8 cellular contexts compared by ENCODE assay signal in genomic region chr2:10832228-10832936, GRCh38. TPM values are rescaled to one million over a fixed set of nuclear protein-coding genes. Genes with fewer than 3 reads are reported as not detected.
A peak's percentile ranks its signal among the peaks of the same experiment; 100 is the strongest.
DNase-seq lines count a peak whose midpoint lies in the region; ATAC-seq and TF ChIP-seq lines count a peak whose summit lies in the region.

No MANE protein-coding gene starts in this region.

- H3K4me3 ChIP-seq in ascending aorta, result no peak overlapping the region
- no peak overlapping the region for H3K4me3 ChIP-seq in skeletal muscle cell (ENCODE audit: low read depth, low read length)

- no peaks in the 10 kb centered on the region for H3K4me1 ChIP-seq in ascending aorta

- no peaks in the 10 kb centered on the region for H3K9me3 ChIP-seq in ascending aorta

- intact Hi-C loops in ascending aorta (cut with DNase I), result no loop called here

- peak; percentile 79 to 95 (median 93) for TF ChIP-seq CTCF in ascending aorta (IDR thresholded peaks at IDR 0.05)

- DNase-seq in NCI-H187 (lab: John Stamatoyannopoulos, UW) (peak; percentile 89 to 90), T-helper 22 cell (ENCODE audit: low read depth) (peak; percentile 53), ascending aorta (ENCODE audit: low spot score in 2 of 2) (peak in 1 of 2 donors; percentile 77), hippocampal formation (lab: John Stamatoyannopoulos, UW) (peak; percentile 56 to 74), skeletal muscle cell (ENCODE audit: low read depth) (peak; percentile 36), mesenteric fat pad (ENCODE audit: low spot score) (no peak)

- H3K27ac ChIP-seq in ascending aorta, result no peak overlapping the region

- H3K36me3 ChIP-seq in ascending aorta, result no peaks in the 10 kb centered on the region

- ATAC-seq in GM18498 (IDR thresholded peaks at IDR 0.05; ENCODE audit: unreplicated experiment) (peak; percentile 89), HG02870 (IDR thresholded peaks at IDR 0.05; ENCODE audit: unreplicated experiment) (peak; percentile 69)

- H3K27me3 ChIP-seq in ascending aorta, result no peaks in the 10 kb centered on the region

RNA-seq across cellular contexts. Expression of gene PDIA6, which starts 19.8 kb away (rescaled TPM):
- total RNA-seq in ascending aorta (56.4 TPM), mesenteric fat pad (157 TPM)
